14 cellular contexts compared by ENCODE assay signal in the genomic region with DNA sequence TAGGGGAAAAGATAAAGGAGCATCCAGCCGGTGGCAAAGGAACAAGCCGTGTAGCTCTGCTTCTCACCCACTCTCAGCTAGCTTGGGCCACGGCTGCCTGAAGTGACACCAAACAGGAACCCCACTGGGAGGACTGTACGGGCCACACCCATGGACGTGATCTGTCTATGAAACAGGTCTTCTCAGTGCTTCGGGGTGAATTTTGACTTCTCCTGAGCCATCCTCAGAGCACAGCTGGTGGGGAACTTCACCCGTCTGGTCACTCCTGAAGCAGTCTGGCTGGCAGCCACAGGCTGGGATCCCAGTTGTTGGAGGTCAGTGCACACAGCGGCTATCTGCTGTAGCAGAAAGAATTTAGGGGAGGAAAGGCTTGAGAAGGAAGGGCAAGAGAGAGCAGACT.
DNase-seq lines count a peak whose midpoint lies in the region; ATAC-seq, FAIRE-seq and TF ChIP-seq lines count a peak whose summit lies in the region.
"Had no signal": no experiment of that assay in that cellular context is flagged by ENCODE, and none has a peak within 500 bp of the region (broad histone marks: within the 10 kb centered on the region; RNA-seq: fewer than 3 reads in every experiment).

No MANE protein-coding gene starts in this region.

- no peaks in the 10 kb centered on the region for H3K9me2 ChIP-seq in OCI-LY1 (ENCODE audit: low read depth, low read length)

- H3K9me3 ChIP-seq in OCI-LY1 (ENCODE audit: low read length) (no peaks in the 10 kb centered on the region), sigmoid colon (no peaks in the 10 kb centered on the region)

- peak in 2 of 3 experiments; percentile 7 to 20 for DNase-seq in NCI-H1417 (lab: John Stamatoyannopoulos, UW)
- no peak for DNase-seq in NCI-H1417 treated with DMSO at 0.1 percent for 48 hours (lab: John Stamatoyannopoulos, UW)
- DNase-seq in left cardiac atrium, result peak; percentile 61
- peak; percentile 50 for DNase-seq in sigmoid colon
- DNase-seq in H54 (ENCODE audit: insufficient read length, low spot score), result no peak
- DNase-seq in SHP77 (lab: John Stamatoyannopoulos, UW), result no peak
- DNase-seq: 8988T, GOT3, NCI-H1105 treated with DMSO at 0.1 percent for 48 hours, SW 1271, upper lobe of left lung had no signal

- H3K4me1 ChIP-seq in OCI-LY1 (ENCODE audit: insufficient read depth, low read length, severe bottlenecking) (peaks cover 50% of the 10 kb centered on the region), sigmoid colon (peaks cover 6 to 36% (median 20%) of the 10 kb centered on the region in 4 donors)

- WGBS in sigmoid colon, 2 donors, result 84 to 89% methylated on average over 8 of the region's 8 CpGs

- no peaks in the 10 kb centered on the region for H4K20me1 ChIP-seq in OCI-LY1 (ENCODE audit: insufficient read depth, low read length)

- intact Hi-C loops in left cardiac atrium (cut with DNase I), result loop anchor here in 1 of 2 donors (5.0 kb wide), 1 partner anchor 50 kb away; no protein-coding TSS in a partner anchor
- intact Hi-C loops in sigmoid colon (cut with DNase I), result no loop called here

- no peak for FAIRE-seq in H54 (lab: Jason Lieb, UNC)
- FAIRE-seq: colon had no signal

- H3K27me3 ChIP-seq in OCI-LY1 (ENCODE audit: insufficient read depth, low read length) (no peaks in the 10 kb centered on the region), sigmoid colon (no peaks in the 10 kb centered on the region)
- H3K27me3 ChIP-seq: upper lobe of left lung had no signal

- TF ChIP-seq POLR2A in sigmoid colon (IDR thresholded peaks at IDR 0.05) (no peak), H54 (IDR thresholded peaks at IDR 0.05; ENCODE audit: low read depth, low read length) (no peak)

- peak overlapping the region; percentile 77 for H3K27ac ChIP-seq in OCI-LY1 (ENCODE audit: low read depth, low read length, poor library complexity, severe bottlenecking)
- peak overlapping the region in 1 of 4 donors; percentile 78 for H3K27ac ChIP-seq in sigmoid colon
- H3K27ac ChIP-seq: upper lobe of left lung had no signal

- ATAC-seq in left cardiac atrium (peak; percentile 32 to 58), GM18511 (IDR thresholded peaks at IDR 0.05; ENCODE audit: unreplicated experiment) (no peak)

- H2AFZ ChIP-seq in OCI-LY1 (ENCODE audit: low read length), result no peak overlapping the region

- H3K4me2 ChIP-seq in OCI-LY1 (ENCODE audit: low read length), result peak overlapping the region; percentile 56

- H3K4me3 ChIP-seq in OCI-LY1 (ENCODE audit: low read depth, low read length, poor library complexity, severe bottlenecking) (peak overlapping the region; percentile 40), sigmoid colon (no peak overlapping the region)
- H3K4me3 ChIP-seq: upper lobe of left lung had no signal

- peaks cover 6% of the 10 kb centered on the region; the same call in 1 of the 2 replicates for H3K36me3 ChIP-seq in OCI-LY1 (ENCODE audit: insufficient read depth, low read length)
- peaks cover 0 to 14% (median 3%) of the 10 kb centered on the region in 4 donors for H3K36me3 ChIP-seq in sigmoid colon
- H3K36me3 ChIP-seq: upper lobe of left lung had no signal

- TF ChIP-seq CTCF in OCI-LY1 (IDR thresholded peaks at IDR 0.05; ENCODE audit: low read length), result no peak
- TF ChIP-seq CTCF in sigmoid colon (IDR thresholded peaks at IDR 0.05), result no peak

- H3K9ac ChIP-seq in OCI-LY1 (ENCODE audit: low read length), result peak overlapping the region; percentile 38; the same call in 1 of the 2 replicates

- no peak for TF ChIP-seq EP300 in sigmoid colon (IDR thresholded peaks at IDR 0.05)

- H3K79me2 ChIP-seq in OCI-LY1 (ENCODE audit: insufficient read depth, low read length), result no peaks in the 10 kb centered on the region

- H3F3A ChIP-seq in OCI-LY1 (ENCODE audit: insufficient read depth, low read length), result no peaks in the 10 kb centered on the region

Comparison
In these comparisons a context has a peak if more than half of its experiments do, and no peak if none do; other contexts are left out.
1. DNase-seq: peak in NCI-H1417 (2 of 3), left cardiac atrium (single experiment) and sigmoid colon (single experiment); none in NCI-H1417 treated with DMSO at 0.1 percent for 48 hours (single experiment), H54 (single experiment) and SHP77 (0 of 2).